ENCODE assay signal across 1 cellular context in the genomic region with DNA sequence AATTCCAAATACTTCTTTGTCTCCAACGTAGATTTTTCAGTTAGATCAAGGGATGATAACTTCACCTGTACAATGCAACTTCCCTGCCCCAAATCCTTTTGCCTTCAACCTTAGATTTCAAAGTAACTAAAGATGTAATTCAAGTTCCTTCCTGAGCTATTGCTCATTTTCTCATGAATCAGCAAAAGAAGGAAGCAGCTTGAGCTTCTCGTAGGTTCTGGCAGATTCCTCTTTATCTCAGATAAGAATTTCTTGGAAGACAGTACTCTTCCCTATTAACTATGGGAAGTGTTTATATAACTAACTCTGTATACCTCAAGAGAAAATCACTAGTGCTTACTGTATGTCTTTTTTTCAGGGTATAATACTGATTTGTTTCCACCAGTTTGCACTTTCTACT.
A peak's percentile ranks its signal among the peaks of the same experiment; 100 is the strongest.
TF ChIP-seq lines count a peak whose summit lies in the region.

No MANE protein-coding gene starts in this region.

TF ChIP-seq in K562, 482 proteins besides CTCF, POLR2A, EP300 and RAD21 (continued from another document):
- TF ChIP-seq, protein P1, sequence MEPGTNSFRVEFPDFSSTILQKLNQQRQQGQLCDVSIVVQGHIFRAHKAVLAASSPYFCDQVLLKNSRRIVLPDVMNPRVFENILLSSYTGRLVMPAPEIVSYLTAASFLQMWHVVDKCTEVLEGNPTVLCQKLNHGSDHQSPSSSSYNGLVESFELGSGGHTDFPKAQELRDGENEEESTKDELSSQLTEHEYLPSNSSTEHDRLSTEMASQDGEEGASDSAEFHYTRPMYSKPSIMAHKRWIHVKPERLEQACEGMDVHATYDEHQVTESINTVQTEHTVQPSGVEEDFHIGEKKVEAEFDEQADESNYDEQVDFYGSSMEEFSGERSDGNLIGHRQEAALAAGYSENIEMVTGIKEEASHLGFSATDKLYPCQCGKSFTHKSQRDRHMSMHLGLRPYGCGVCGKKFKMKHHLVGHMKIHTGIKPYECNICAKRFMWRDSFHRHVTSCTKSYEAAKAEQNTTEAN (CRISPR knock-in tag; IDR thresholded peaks at IDR 0.05): no peak
- TF ChIP-seq, protein P2, sequence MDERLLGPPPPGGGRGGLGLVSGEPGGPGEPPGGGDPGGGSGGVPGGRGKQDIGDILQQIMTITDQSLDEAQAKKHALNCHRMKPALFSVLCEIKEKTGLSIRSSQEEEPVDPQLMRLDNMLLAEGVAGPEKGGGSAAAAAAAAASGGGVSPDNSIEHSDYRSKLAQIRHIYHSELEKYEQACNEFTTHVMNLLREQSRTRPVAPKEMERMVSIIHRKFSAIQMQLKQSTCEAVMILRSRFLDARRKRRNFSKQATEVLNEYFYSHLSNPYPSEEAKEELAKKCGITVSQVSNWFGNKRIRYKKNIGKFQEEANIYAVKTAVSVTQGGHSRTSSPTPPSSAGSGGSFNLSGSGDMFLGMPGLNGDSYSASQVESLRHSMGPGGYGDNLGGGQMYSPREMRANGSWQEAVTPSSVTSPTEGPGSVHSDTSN (CRISPR knock-in tag; IDR thresholded peaks at IDR 0.05; ENCODE audit: low read depth): no peak
- TF ChIP-seq, protein P2 (tag; conservative IDR thresholded peaks at IDR 0.05; ENCODE audit: low read depth): no peak
- TF ChIP-seq MED1 (CRISPR knock-in tag; IDR thresholded peaks at IDR 0.05; ENCODE audit: borderline replicate concordance) (no peak), ATF1 (CRISPR knock-in tag; IDR thresholded peaks at IDR 0.05) (no peak), ATF1 (tag; IDR thresholded peaks at IDR 0.05) (no peak), NFIX (CRISPR knock-in tag; IDR thresholded peaks at IDR 0.05; ENCODE audit: low read depth) (no peak), C11orf30 (IDR thresholded peaks at IDR 0.05; ENCODE audit: low read depth) (peak; percentile 14; the same call in 1 of the 2 replicates), MAFK (IDR thresholded peaks at IDR 0.05; ENCODE audit: low read length) (0 out of 2 replicates have a peak, but pooled peaks have one; percentile 14)
TF ChIP-seq in K562: peak in this region for 2.
